In genomic region chr20:58795923-58796245, GRCh38 we compare ENCODE assay signal across 9 cellular contexts. TPM values are rescaled to one million over a fixed set of nuclear protein-coding genes. Genes with fewer than 3 reads are reported as not detected.
"Had no signal": no experiment of that assay in that cellular context is flagged by ENCODE, and none has a peak within 500 bp of the region (broad histone marks: within the 10 kb centered on the region; RNA-seq: fewer than 3 reads in every experiment).

No MANE protein-coding gene starts in this region.

- H3K9ac ChIP-seq: GM23248 had no signal

- H3K27ac ChIP-seq: GM23248 had no signal

- H3K36me3 Mint-ChIP-seq: IgD-negative memory B cell had no signal

- H3K9me3 Mint-ChIP-seq: H9, HFFc6, IgD-negative memory B cell had no signal

- H3K4me3 ChIP-seq: GM23248 had no signal

- FAIRE-seq: H54, HepG2 had no signal

- H3K4me3 Mint-ChIP-seq: H9, HFFc6, IgD-negative memory B cell had no signal

- H3K27ac Mint-ChIP-seq: H9, HFFc6, IgD-negative memory B cell had no signal

- H2AFZ ChIP-seq: GM23248 had no signal

- DNase-seq: GM23248, GOT3, H9, HCEC 1CT, HFFc6, KG1 had no signal

RNA-seq across cellular contexts. Expression of gene GNAS-AS1, which starts 54.8 kb away (rescaled TPM):
- total RNA-seq: HepG2 had no signal
- polyA plus RNA-seq: HepG2, IgD-negative memory B cell had no signal
